Comparison of ENCODE assay signal across 28 cellular contexts in genomic region chr20:2142649-2143048, GRCh38.
"Had no signal": no experiment of that assay in that cellular context is flagged by ENCODE, and none has a peak within 500 bp of the region (broad histone marks: within the 10 kb centered on the region; RNA-seq: fewer than 3 reads in every experiment).

No MANE protein-coding gene starts in this region.

- H3K36me3 ChIP-seq: cardiac muscle cell had no signal

- H3K4me1 ChIP-seq: ascending aorta, pancreas had no signal

- DNase-seq: activated CD4-positive, alpha-beta T cell treated with anti-CD3 and anti-CD28 coated beads for 4 hours; activated CD4-positive, alpha-beta T cell treated with anti-CD3 and anti-CD28 coated beads, Interleukin-2, amount 50 U/mL, for 4 hours; activated effector memory CD4-positive, alpha-beta T cell treated with Interleukin-2 at 50 U/mL for 16 hours; activated naive CD4-positive, alpha-beta T cell treated with Interleukin-2 at 50 U/mL for 16 hours; activated naive CD8-positive, alpha-beta T cell treated with anti-CD3 and anti-CD28 coated beads for 36 hours; adrenal gland; dorsolateral prefrontal cortex; effector memory CD4-positive, alpha-beta T cell; foreskin fibroblast; kidney glomerular epithelial cell; left lung; naive B cell; nucleus accumbens; pancreas; stimulated activated CD4-positive, alpha-beta T cell treated with anti-CD3 and anti-CD28 coated beads, Interleukin-4, amount 100 ng/mL, for 24 hours; T-helper 9 cell had no signal

- H3K27me3 Mint-ChIP-seq: activated naive CD8-positive, alpha-beta T cell treated with anti-CD3 and anti-CD28 coated beads for 36 hours; brain; naive B cell had no signal

- ATAC-seq: left lung, pancreas, sciatic nerve had no signal

- H3K4me3 ChIP-seq: adrenal gland, ascending aorta, cardiac muscle cell, coronary artery, dorsolateral prefrontal cortex, left lung, pancreas, skin epidermis, tibial nerve had no signal

- FAIRE-seq: endothelial cell of umbilical vein, pancreas, TTC549 had no signal

- H3K27ac Mint-ChIP-seq: activated naive CD8-positive, alpha-beta T cell treated with anti-CD3 and anti-CD28 coated beads for 36 hours; T-helper 1 cell treated with Interleukin-12 subunit alpha and Interleukin-12 subunit beta and Interleukin-4 antibody, amounts not matched to agents 30 μg/mL and 1 μg/mL, for 36 hours had no signal

- H3K27me3 ChIP-seq: adrenal gland, ascending aorta, cardiac muscle cell, dorsolateral prefrontal cortex, left lung, pancreas, tibial nerve had no signal

- H3K27ac ChIP-seq: ascending aorta, cardiac muscle cell, coronary artery, left lung, pancreas, skin epidermis, tibial nerve, VCaP had no signal

- H3K9me3 Mint-ChIP-seq: activated naive CD8-positive, alpha-beta T cell treated with anti-CD3 and anti-CD28 coated beads for 36 hours; brain; naive B cell; stimulated activated effector memory CD8-positive, alpha-beta T cell treated with anti-CD3 and anti-CD28 coated beads, Interleukin-12 subunit alpha, Interleukin-12 subunit beta, amount 100 ng/mL, for 72 hours; T-helper 1 cell treated with Interleukin-12 subunit alpha and Interleukin-12 subunit beta and Interleukin-4 antibody, amounts not matched to agents 30 μg/mL and 1 μg/mL, for 36 hours had no signal

- H3K4me3 Mint-ChIP-seq: activated naive CD8-positive, alpha-beta T cell treated with anti-CD3 and anti-CD28 coated beads for 36 hours; brain; naive B cell; stimulated activated effector memory CD8-positive, alpha-beta T cell treated with anti-CD3 and anti-CD28 coated beads, Interleukin-12 subunit alpha, Interleukin-12 subunit beta, amount 100 ng/mL, for 72 hours; T-helper 1 cell treated with Interleukin-12 subunit alpha and Interleukin-12 subunit beta and Interleukin-4 antibody, amounts not matched to agents 30 μg/mL and 1 μg/mL, for 36 hours had no signal

- H3K9me3 ChIP-seq: adrenal gland, ascending aorta, left lung, pancreas, tibial nerve had no signal
